In the genomic region with DNA sequence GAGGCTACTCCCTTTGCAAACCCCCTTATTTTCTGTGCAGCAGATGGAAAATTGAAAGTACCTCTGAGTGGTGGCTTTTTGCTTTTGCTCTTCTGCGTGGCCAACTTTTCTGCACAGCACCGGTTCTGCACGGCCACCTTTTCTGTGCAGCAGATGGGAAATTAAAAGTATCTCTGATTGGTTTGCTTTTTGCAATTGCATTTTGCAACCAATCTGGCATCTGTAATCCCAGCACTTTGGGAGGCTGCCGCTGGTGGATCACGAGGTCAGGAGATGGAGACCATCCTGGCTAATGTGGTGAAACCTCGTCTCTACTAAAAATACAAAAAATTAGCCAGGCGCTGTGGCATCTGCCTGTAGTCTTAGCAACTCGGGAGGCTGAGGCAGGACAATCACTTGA, we compare ENCODE assay signal across 2 cellular contexts.
TF ChIP-seq lines count a peak whose summit lies in the region.

No MANE protein-coding gene starts in this region.

TF ChIP-seq in GM23338, 12 proteins besides CTCF, POLR2A, EP300 and RAD21 (continued from another document and continues in another):
- TF ChIP-seq, protein P1, sequence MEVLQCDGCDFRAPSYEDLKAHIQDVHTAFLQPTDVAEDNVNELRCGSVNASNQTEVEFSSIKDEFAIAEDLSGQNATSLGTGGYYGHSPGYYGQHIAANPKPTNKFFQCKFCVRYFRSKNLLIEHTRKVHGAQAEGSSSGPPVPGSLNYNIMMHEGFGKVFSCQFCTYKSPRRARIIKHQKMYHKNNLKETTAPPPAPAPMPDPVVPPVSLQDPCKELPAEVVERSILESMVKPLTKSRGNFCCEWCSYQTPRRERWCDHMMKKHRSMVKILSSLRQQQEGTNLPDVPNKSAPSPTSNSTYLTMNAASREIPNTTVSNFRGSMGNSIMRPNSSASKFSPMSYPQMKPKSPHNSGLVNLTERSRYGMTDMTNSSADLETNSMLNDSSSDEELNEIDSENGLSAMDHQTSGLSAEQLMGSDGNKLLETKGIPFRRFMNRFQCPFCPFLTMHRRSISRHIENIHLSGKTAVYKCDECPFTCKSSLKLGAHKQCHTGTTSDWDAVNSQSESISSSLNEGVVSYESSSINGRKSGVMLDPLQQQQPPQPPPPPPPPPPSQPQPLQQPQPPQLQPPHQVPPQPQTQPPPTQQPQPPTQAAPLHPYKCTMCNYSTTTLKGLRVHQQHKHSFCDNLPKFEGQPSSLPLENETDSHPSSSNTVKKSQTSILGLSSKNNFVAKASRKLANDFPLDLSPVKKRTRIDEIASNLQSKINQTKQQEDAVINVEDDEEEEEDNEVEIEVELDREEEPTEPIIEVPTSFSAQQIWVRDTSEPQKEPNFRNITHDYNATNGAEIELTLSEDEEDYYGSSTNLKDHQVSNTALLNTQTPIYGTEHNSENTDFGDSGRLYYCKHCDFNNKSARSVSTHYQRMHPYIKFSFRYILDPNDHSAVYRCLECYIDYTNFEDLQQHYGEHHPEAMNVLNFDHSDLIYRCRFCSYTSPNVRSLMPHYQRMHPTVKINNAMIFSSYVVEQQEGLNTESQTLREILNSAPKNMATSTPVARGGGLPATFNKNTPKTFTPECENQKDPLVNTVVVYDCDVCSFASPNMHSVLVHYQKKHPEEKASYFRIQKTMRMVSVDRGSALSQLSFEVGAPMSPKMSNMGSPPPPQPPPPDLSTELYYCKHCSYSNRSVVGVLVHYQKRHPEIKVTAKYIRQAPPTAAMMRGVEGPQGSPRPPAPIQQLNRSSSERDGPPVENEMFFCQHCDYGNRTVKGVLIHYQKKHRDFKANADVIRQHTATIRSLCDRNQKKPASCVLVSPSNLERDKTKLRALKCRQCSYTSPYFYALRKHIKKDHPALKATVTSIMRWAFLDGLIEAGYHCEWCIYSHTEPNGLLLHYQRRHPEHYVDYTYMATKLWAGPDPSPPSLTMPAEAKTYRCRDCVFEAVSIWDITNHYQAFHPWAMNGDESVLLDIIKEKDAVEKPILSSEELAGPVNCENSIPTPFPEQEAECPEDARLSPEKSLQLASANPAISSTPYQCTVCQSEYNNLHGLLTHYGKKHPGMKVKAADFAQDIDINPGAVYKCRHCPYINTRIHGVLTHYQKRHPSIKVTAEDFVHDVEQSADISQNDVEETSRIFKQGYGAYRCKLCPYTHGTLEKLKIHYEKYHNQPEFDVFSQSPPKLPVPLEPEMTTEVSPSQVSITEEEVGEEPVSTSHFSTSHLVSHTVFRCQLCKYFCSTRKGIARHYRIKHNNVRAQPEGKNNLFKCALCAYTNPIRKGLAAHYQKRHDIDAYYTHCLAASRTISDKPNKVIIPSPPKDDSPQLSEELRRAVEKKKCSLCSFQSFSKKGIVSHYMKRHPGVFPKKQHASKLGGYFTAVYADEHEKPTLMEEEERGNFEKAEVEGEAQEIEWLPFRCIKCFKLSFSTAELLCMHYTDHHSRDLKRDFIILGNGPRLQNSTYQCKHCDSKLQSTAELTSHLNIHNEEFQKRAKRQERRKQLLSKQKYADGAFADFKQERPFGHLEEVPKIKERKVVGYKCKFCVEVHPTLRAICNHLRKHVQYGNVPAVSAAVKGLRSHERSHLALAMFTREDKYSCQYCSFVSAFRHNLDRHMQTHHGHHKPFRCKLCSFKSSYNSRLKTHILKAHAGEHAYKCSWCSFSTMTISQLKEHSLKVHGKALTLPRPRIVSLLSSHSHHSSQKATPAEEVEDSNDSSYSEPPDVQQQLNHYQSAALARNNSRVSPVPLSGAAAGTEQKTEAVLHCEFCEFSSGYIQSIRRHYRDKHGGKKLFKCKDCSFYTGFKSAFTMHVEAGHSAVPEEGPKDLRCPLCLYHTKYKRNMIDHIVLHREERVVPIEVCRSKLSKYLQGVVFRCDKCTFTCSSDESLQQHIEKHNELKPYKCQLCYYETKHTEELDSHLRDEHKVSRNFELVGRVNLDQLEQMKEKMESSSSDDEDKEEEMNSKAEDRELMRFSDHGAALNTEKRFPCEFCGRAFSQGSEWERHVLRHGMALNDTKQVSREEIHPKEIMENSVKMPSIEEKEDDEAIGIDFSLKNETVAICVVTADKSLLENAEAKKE (CRISPR knock-in tag; IDR thresholded peaks at IDR 0.05), result no peak
- no peak for TF ChIP-seq CREB1 (CRISPR knock-in tag; IDR thresholded peaks at IDR 0.05; ENCODE audit: low read depth)
- no peak for TF ChIP-seq ZNF114 (CRISPR knock-in tag; IDR thresholded peaks at IDR 0.05)
- TF ChIP-seq, protein P2, sequence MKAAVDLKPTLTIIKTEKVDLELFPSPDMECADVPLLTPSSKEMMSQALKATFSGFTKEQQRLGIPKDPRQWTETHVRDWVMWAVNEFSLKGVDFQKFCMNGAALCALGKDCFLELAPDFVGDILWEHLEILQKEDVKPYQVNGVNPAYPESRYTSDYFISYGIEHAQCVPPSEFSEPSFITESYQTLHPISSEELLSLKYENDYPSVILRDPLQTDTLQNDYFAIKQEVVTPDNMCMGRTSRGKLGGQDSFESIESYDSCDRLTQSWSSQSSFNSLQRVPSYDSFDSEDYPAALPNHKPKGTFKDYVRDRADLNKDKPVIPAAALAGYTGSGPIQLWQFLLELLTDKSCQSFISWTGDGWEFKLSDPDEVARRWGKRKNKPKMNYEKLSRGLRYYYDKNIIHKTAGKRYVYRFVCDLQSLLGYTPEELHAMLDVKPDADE (IDR thresholded peaks at IDR 0.05), result no peak
- TF ChIP-seq EZH2 (IDR thresholded peaks at IDR 0.05; ENCODE audit: low read depth, unreplicated experiment), result no peak
- no peak for TF ChIP-seq JUNB (IDR thresholded peaks at IDR 0.05; ENCODE audit: unreplicated experiment)
- no peak for TF ChIP-seq NANOG (IDR thresholded peaks at IDR 0.05; ENCODE audit: borderline replicate concordance)
- TF ChIP-seq, protein P3, sequence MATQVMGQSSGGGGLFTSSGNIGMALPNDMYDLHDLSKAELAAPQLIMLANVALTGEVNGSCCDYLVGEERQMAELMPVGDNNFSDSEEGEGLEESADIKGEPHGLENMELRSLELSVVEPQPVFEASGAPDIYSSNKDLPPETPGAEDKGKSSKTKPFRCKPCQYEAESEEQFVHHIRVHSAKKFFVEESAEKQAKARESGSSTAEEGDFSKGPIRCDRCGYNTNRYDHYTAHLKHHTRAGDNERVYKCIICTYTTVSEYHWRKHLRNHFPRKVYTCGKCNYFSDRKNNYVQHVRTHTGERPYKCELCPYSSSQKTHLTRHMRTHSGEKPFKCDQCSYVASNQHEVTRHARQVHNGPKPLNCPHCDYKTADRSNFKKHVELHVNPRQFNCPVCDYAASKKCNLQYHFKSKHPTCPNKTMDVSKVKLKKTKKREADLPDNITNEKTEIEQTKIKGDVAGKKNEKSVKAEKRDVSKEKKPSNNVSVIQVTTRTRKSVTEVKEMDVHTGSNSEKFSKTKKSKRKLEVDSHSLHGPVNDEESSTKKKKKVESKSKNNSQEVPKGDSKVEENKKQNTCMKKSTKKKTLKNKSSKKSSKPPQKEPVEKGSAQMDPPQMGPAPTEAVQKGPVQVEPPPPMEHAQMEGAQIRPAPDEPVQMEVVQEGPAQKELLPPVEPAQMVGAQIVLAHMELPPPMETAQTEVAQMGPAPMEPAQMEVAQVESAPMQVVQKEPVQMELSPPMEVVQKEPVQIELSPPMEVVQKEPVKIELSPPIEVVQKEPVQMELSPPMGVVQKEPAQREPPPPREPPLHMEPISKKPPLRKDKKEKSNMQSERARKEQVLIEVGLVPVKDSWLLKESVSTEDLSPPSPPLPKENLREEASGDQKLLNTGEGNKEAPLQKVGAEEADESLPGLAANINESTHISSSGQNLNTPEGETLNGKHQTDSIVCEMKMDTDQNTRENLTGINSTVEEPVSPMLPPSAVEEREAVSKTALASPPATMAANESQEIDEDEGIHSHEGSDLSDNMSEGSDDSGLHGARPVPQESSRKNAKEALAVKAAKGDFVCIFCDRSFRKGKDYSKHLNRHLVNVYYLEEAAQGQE (IDR thresholded peaks at IDR 0.05; ENCODE audit: unreplicated experiment), result no peak
- no peak for TF ChIP-seq STAT1 (IDR thresholded peaks at IDR 0.05; ENCODE audit: unreplicated experiment)
- TF ChIP-seq EZH2phosphoT487 (IDR thresholded peaks at IDR 0.05; ENCODE audit: unreplicated experiment), result no peak

TF ChIP-seq in HepG2, 621 proteins besides CTCF, POLR2A, EP300 and RAD21 (continued from another document):
- TF ChIP-seq, protein P4, sequence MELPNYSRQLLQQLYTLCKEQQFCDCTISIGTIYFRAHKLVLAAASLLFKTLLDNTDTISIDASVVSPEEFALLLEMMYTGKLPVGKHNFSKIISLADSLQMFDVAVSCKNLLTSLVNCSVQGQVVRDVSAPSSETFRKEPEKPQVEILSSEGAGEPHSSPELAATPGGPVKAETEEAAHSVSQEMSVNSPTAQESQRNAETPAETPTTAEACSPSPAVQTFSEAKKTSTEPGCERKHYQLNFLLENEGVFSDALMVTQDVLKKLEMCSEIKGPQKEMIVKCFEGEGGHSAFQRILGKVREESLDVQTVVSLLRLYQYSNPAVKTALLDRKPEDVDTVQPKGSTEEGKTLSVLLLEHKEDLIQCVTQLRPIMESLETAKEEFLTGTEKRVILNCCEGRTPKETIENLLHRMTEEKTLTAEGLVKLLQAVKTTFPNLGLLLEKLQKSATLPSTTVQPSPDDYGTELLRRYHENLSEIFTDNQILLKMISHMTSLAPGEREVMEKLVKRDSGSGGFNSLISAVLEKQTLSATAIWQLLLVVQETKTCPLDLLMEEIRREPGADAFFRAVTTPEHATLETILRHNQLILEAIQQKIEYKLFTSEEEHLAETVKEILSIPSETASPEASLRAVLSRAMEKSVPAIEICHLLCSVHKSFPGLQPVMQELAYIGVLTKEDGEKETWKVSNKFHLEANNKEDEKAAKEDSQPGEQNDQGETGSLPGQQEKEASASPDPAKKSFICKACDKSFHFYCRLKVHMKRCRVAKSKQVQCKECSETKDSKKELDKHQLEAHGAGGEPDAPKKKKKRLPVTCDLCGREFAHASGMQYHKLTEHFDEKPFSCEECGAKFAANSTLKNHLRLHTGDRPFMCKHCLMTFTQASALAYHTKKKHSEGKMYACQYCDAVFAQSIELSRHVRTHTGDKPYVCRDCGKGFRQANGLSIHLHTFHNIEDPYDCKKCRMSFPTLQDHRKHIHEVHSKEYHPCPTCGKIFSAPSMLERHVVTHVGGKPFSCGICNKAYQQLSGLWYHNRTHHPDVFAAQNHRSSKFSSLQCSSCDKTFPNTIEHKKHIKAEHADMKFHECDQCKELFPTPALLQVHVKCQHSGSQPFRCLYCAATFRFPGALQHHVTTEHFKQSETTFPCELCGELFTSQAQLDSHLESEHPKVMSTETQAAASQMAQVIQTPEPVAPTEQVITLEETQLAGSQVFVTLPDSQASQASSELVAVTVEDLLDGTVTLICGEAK (IDR thresholded peaks at IDR 0.05), result no peak
- TF ChIP-seq, protein P4 (CRISPR knock-in tag; IDR thresholded peaks at IDR 0.05), result no peak
- TF ChIP-seq, protein P5, sequence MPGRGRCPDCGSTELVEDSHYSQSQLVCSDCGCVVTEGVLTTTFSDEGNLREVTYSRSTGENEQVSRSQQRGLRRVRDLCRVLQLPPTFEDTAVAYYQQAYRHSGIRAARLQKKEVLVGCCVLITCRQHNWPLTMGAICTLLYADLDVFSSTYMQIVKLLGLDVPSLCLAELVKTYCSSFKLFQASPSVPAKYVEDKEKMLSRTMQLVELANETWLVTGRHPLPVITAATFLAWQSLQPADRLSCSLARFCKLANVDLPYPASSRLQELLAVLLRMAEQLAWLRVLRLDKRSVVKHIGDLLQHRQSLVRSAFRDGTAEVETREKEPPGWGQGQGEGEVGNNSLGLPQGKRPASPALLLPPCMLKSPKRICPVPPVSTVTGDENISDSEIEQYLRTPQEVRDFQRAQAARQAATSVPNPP (CRISPR knock-in tag; IDR thresholded peaks at IDR 0.05), result no peak
- TF ChIP-seq ZFP36 (IDR thresholded peaks at IDR 0.05; ENCODE audit: borderline replicate concordance, low read depth, low read length, partially characterized antibody) (no peak), ZNF776 (CRISPR knock-in tag; IDR thresholded peaks at IDR 0.05) (no peak), AKAP8 (CRISPR knock-in tag; IDR thresholded peaks at IDR 0.05) (no peak), ZNF816 (CRISPR knock-in tag; IDR thresholded peaks at IDR 0.05; ENCODE audit: borderline replicate concordance) (no peak), CBFB (CRISPR knock-in tag; IDR thresholded peaks at IDR 0.05) (no peak), TBX3 (IDR thresholded peaks at IDR 0.05; ENCODE audit: borderline replicate concordance) (no peak), GFI1 (CRISPR knock-in tag; IDR thresholded peaks at IDR 0.05; ENCODE audit: borderline replicate concordance) (no peak), KMT2B (CRISPR knock-in tag; IDR thresholded peaks at IDR 0.05) (no peak), CAMTA2 (CRISPR knock-in tag; IDR thresholded peaks at IDR 0.05; ENCODE audit: borderline replicate concordance) (no peak), ZNF674 (CRISPR knock-in tag; IDR thresholded peaks at IDR 0.05; ENCODE audit: low read depth) (no peak), RXRA (CRISPR knock-in tag; IDR thresholded peaks at IDR 0.05) (no peak)
- TF ChIP-seq, protein P6, sequence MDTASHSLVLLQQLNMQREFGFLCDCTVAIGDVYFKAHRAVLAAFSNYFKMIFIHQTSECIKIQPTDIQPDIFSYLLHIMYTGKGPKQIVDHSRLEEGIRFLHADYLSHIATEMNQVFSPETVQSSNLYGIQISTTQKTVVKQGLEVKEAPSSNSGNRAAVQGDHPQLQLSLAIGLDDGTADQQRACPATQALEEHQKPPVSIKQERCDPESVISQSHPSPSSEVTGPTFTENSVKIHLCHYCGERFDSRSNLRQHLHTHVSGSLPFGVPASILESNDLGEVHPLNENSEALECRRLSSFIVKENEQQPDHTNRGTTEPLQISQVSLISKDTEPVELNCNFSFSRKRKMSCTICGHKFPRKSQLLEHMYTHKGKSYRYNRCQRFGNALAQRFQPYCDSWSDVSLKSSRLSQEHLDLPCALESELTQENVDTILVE (CRISPR knock-in tag; IDR thresholded peaks at IDR 0.05), result no peak
